Comparison of ENCODE assay signal across 1 cellular context in the genomic region with DNA sequence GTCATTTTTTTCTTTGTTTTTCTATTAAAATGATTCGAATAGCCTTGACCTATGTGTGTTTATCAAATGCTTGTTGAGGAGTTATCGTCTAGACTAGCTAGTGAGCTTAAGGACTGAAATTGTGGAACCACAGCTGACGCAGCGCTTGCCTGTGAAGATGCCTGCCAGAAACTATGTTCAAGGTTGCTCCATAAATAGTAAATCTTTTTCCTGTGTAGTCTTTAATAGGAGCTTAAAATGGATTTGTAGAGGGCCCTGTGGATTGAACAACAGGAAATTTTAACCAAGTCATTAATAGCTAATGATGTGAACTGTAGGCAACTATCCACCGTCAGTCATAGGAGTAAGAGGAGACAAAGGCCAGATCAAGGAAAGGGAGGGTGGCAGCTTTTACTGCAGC.
TF ChIP-seq lines count a peak whose summit lies in the region.

No MANE protein-coding gene starts in this region.

TF ChIP-seq in GM23338, 12 proteins besides CTCF, POLR2A, EP300 and RAD21 (continued from another document):
- TF ChIP-seq ZNF462 (CRISPR knock-in tag; IDR thresholded peaks at IDR 0.05) = no peak
- TF ChIP-seq, protein P1, sequence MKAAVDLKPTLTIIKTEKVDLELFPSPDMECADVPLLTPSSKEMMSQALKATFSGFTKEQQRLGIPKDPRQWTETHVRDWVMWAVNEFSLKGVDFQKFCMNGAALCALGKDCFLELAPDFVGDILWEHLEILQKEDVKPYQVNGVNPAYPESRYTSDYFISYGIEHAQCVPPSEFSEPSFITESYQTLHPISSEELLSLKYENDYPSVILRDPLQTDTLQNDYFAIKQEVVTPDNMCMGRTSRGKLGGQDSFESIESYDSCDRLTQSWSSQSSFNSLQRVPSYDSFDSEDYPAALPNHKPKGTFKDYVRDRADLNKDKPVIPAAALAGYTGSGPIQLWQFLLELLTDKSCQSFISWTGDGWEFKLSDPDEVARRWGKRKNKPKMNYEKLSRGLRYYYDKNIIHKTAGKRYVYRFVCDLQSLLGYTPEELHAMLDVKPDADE (IDR thresholded peaks at IDR 0.05) = no peak
- no peak for TF ChIP-seq POLR2AphosphoS5 (IDR thresholded peaks at IDR 0.05; ENCODE audit: low read depth)
- TF ChIP-seq ZNF331 (CRISPR knock-in tag; IDR thresholded peaks at IDR 0.05; ENCODE audit: low read depth) = no peak
- TF ChIP-seq ZNF114 (CRISPR knock-in tag; IDR thresholded peaks at IDR 0.05) = no peak
- TF ChIP-seq EZH2 (IDR thresholded peaks at IDR 0.05; ENCODE audit: low read depth, unreplicated experiment) = no peak
- TF ChIP-seq STAT1 (IDR thresholded peaks at IDR 0.05; ENCODE audit: unreplicated experiment) = no peak
- TF ChIP-seq EZH2phosphoT487 (IDR thresholded peaks at IDR 0.05; ENCODE audit: unreplicated experiment) = no peak
- no peak for TF ChIP-seq NANOG (IDR thresholded peaks at IDR 0.05; ENCODE audit: borderline replicate concordance)
- no peak for TF ChIP-seq JUNB (IDR thresholded peaks at IDR 0.05; ENCODE audit: unreplicated experiment)
TF ChIP-seq in GM23338: peak in this region for 0.
